Comparison of ENCODE assay signal across 3 cellular contexts in genomic region chr17:27412158-27412557, GRCh38.
TF ChIP-seq lines count a peak whose summit lies in the region.

No MANE protein-coding gene starts in this region.

TF ChIP-seq in A549, 52 proteins besides CTCF, POLR2A, EP300 and RAD21:
- peak; percentile 95 to 96 for TF ChIP-seq CEBPB (IDR thresholded peaks at IDR 0.05)

TF ChIP-seq in HCT116, 20 proteins besides CTCF, POLR2A, EP300 and RAD21:
- TF ChIP-seq CEBPB (IDR thresholded peaks at IDR 0.05; ENCODE audit: low read depth): peak; percentile 44

TF ChIP-seq in K562, 482 proteins besides CTCF, POLR2A, EP300 and RAD21:
- TF ChIP-seq TRIM24 (IDR thresholded peaks at IDR 0.05) (peak; percentile 33 to 59; a peak in 2 of 4 replicates), SMARCA5 (IDR thresholded peaks at IDR 0.05) (0 out of 2 replicates have a peak, but pooled peaks have one; percentile 22), BCOR (IDR thresholded peaks at IDR 0.05) (peak; percentile 54; the same call in 1 of the 2 replicates), IRF9 (tag; IDR thresholded peaks at IDR 0.05) (peak; percentile 90), CEBPB (tag; IDR thresholded peaks at IDR 0.05) (peak; percentile 99), CEBPG (CRISPR knock-in tag; IDR thresholded peaks at IDR 0.05) (peak; percentile 81), CEBPG (tag; conservative IDR thresholded peaks at IDR 0.05 in 1 of 2, IDR thresholded peaks at IDR 0.05 in 1 of 2) (peak; percentile 66 to 97)
